ENCODE assay signal across 18 cellular contexts in the genomic region with DNA sequence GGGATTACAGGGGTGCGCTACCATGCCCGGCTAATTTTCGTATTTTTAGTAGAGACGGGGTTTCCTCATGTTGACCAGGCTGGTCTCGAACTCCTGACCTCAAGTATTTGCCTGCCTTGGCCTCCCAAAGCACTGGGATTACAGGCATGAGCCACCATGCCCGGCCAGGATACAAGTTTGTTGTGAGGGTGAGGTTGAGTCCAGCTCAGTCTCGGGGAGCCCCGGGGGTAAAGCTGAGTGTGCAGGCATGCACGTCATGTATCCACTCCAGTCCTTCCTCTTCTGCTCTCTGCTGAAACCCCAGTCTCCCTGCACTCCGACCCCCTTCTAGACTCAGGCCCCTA. TPM values are rescaled to one million over a fixed set of nuclear protein-coding genes. Genes with fewer than 3 reads are reported as not detected.
DNase-seq lines count a peak whose midpoint lies in the region; TF ChIP-seq lines count a peak whose summit lies in the region.
"Had no signal": no experiment of that assay in that cellular context is flagged by ENCODE, and none has a peak within 500 bp of the region (broad histone marks: within the 10 kb centered on the region; RNA-seq: fewer than 3 reads in every experiment).

No MANE protein-coding gene starts in this region.

- intact Hi-C loops in colonic mucosa (cut with DNase I), result no loop called here

- POLR2A ChIA-PET in GM10248 (lab: Yijun Ruan, JAX), result no interaction called here

- H3K9me3 ChIP-seq in HUES6 (ENCODE audit: control insufficient read depth, insufficient read depth, low read depth, low read length) (no peaks in the 10 kb centered on the region), colonic mucosa (no peaks in the 10 kb centered on the region), mesodermal cell (ENCODE audit: control insufficient read depth, low read length) (no peaks in the 10 kb centered on the region), stomach smooth muscle (ENCODE audit: control insufficient read depth in 2 of 2, low read length in 2 of 2) (no peaks in the 10 kb centered on the region)

- H3K27me3 ChIP-seq in HUES6 (ENCODE audit: control insufficient read depth, insufficient read depth, low read length) (no peaks in the 10 kb centered on the region), colonic mucosa (no peaks in the 10 kb centered on the region), stomach smooth muscle (ENCODE audit: control insufficient read depth in 1 of 2, insufficient read depth in 2 of 2, low read length in 2 of 2) (no peaks in the 10 kb centered on the region)

- no peak for DNase-seq in colonic mucosa
- no peak for DNase-seq in stimulated activated CD4-positive, alpha-beta T cell treated with anti-CD3 and anti-CD28 coated beads, Interleukin-2, amount 100 ng/mL, for 48 hours
- no peak for DNase-seq in UCSD-AML1 (lab: John Stamatoyannopoulos, UW; ENCODE audit: unreplicated experiment)
- DNase-seq in NCI-H446 treated with DMSO at 0.1 percent for 48 hours (lab: John Stamatoyannopoulos, UW), result no peak
- no peak for DNase-seq in GM10248 (ENCODE audit: extremely low spot score)
- DNase-seq: activated CD8-positive, alpha-beta T cell treated with anti-CD3 and anti-CD28 coated beads for 36 hours; DND-41; Kasumi-1; NCI-H2029 treated with DMSO at 0.1 percent for 48 hours; NCI-H774; stimulated activated CD4-positive, alpha-beta T cell treated with anti-CD3 and anti-CD28 coated beads, Interleukin-1b, Interleukin-23, amount 100 ng/mL, for 48 hours; T-helper 9 cell had no signal

- H3K4me1 ChIP-seq in HUES6 (ENCODE audit: control insufficient read depth, insufficient read depth, low read length) (peaks cover 38% of the 10 kb centered on the region), colonic mucosa (no peaks in the 10 kb centered on the region), mesodermal cell (ENCODE audit: control insufficient read depth, insufficient read depth, low read length, poor library complexity, severe bottlenecking) (peaks cover 36% of the 10 kb centered on the region), stomach smooth muscle (ENCODE audit: control insufficient read depth, insufficient read depth, low read length) (peaks cover 26% of the 10 kb centered on the region)

- 93 to 97% methylated on average over 2 to 8 of the region's 10 CpGs for WGBS in mesodermal cell (ENCODE audit: insufficient coverage in 2 of 2), 2 experiments

- H3K4me3 ChIP-seq in HUES6 (ENCODE audit: low read depth, low read length) (no peak overlapping the region), colonic mucosa (no peak overlapping the region), mesodermal cell (ENCODE audit: extremely low read depth, insufficient read depth, low read length, poor library complexity, severe bottlenecking) (no peak overlapping the region), stomach smooth muscle (ENCODE audit: low read length in 2 of 2) (no peak overlapping the region)

- H3K9ac ChIP-seq in HUES6 (ENCODE audit: low read length) (peak overlapping the region; percentile 69), colonic mucosa (ENCODE audit: low read depth in 2 of 2, low read length in 2 of 2) (peak overlapping the region in 1 of 2 donors; percentile 9), stomach smooth muscle (ENCODE audit: low read length in 2 of 2) (no peak overlapping the region)
- H3K9ac ChIP-seq: parathyroid adenoma had no signal

- H3K36me3 ChIP-seq in HUES6 (ENCODE audit: control insufficient read depth, insufficient read depth, low read length), result no peaks in the 10 kb centered on the region
- no peaks in the 10 kb centered on the region for H3K36me3 ChIP-seq in colonic mucosa
- H3K36me3 ChIP-seq in mesodermal cell (ENCODE audit: control insufficient read depth, insufficient read depth, low read length), result no peaks in the 10 kb centered on the region
- no peaks in the 10 kb centered on the region for H3K36me3 ChIP-seq in stomach smooth muscle (ENCODE audit: control insufficient read depth in 2 of 2, insufficient read depth in 2 of 2, low read length in 2 of 2)

- no peak overlapping the region for H3K27ac ChIP-seq in HUES6 (ENCODE audit: low read depth, low read length)
- H3K27ac ChIP-seq in colonic mucosa, result peak overlapping the region; percentile 27
- H3K27ac ChIP-seq in mesodermal cell (ENCODE audit: low read depth, low read length, severe bottlenecking), result peak overlapping the region; percentile 97
- H3K27ac ChIP-seq in stomach smooth muscle (ENCODE audit: low read length), result peak overlapping the region; percentile 94
- H3K27ac ChIP-seq: C4-2B, parathyroid adenoma had no signal

- CTCF ChIA-PET in GM10248 (lab: Yijun Ruan, JAX), result interaction anchor here (2.2 kb wide), 1 partner anchor 64 kb away, joined by 4 read pairs; no protein-coding TSS in a partner anchor

- TF ChIP-seq CTCF in colonic mucosa (IDR thresholded peaks at IDR 0.05), result no peak
- no peak for TF ChIP-seq CTCF in GM10248 (IDR thresholded peaks at IDR 0.05; ENCODE audit: control extremely low read depth, extremely low read depth, low read depth, missing control alignments)

RNA-seq across cellular contexts. Expression of a gene that starts 0.4 kb away (rescaled TPM):
- under 1 TPM; 0.27 to 0.91 TPM for total RNA-seq in colonic mucosa
- polyA plus RNA-seq in mesodermal cell (2013, experiment 1 of 2), result 1.0 TPM
- polyA plus RNA-seq in mesodermal cell (2013, experiment 2 of 2), result 0.30 TPM
- total RNA-seq: activated CD8-positive, alpha-beta T cell treated with anti-CD3 and anti-CD28 coated beads for 36 hours; activated T-helper 2 cell treated with anti-CD3 and anti-CD28 coated beads, Interferon-gamma antibody, Interleukin-2, Interleukin-4, amounts not matched to agents 10 μg/mL and 5 μg/mL and 100 μg/mL, durations not matched to agents 14 hours and 24 hours and 36 hours had no signal

RNA-seq across cellular contexts. Expression of a gene that starts 30.3 kb away (rescaled TPM):
- 10 to 100 TPM; 46.1 to 68.3 TPM for total RNA-seq in colonic mucosa
- polyA plus RNA-seq in mesodermal cell (2013, experiment 1 of 2), result 46.7 TPM
- 50.5 TPM for polyA plus RNA-seq in mesodermal cell (2013, experiment 2 of 2)

RNA-seq across cellular contexts. Expression of a gene that starts 54.5 kb away (rescaled TPM):
- 10 to 100 TPM; 20.4 to 25.4 TPM for total RNA-seq in colonic mucosa
- polyA plus RNA-seq in mesodermal cell (2013, experiment 1 of 2), result 7.9 TPM
- 7.2 TPM for polyA plus RNA-seq in mesodermal cell (2013, experiment 2 of 2)
